Comparison of ENCODE assay signal across 1 cellular context in genomic region chr19:5908773-5909442, GRCh38.
A peak's percentile ranks its signal among the peaks of the same experiment; 100 is the strongest.
TF ChIP-seq lines count a peak whose summit lies in the region.

No MANE protein-coding gene starts in this region.

TF ChIP-seq in HepG2, 621 proteins besides CTCF, POLR2A, EP300 and RAD21 (continued from another document and continues in another):
- TF ChIP-seq ZNF775 (CRISPR knock-in tag; IDR thresholded peaks at IDR 0.05; ENCODE audit: borderline replicate concordance) = no peak
- no peak for TF ChIP-seq CBX1 (IDR thresholded peaks at IDR 0.05; ENCODE audit: low read depth)
- 0 out of 2 replicates have a peak, but pooled peaks have one; percentile 22 for TF ChIP-seq ZNF274 (CRISPR knock-in tag; IDR thresholded peaks at IDR 0.05)
- TF ChIP-seq ZNF232 (CRISPR knock-in tag; IDR thresholded peaks at IDR 0.05; ENCODE audit: borderline replicate concordance) = no peak
- no peak for TF ChIP-seq AKAP8 (CRISPR knock-in tag; IDR thresholded peaks at IDR 0.05)
- no peak for TF ChIP-seq IRF1 (CRISPR knock-in tag; IDR thresholded peaks at IDR 0.05; ENCODE audit: low read depth)
- no peak for TF ChIP-seq ZNF468 (CRISPR knock-in tag; IDR thresholded peaks at IDR 0.05)
- TF ChIP-seq CHD4 (IDR thresholded peaks at IDR 0.05; ENCODE audit: borderline replicate concordance, low read length) = no peak
- no peak for TF ChIP-seq DDIT3 (CRISPR knock-in tag; IDR thresholded peaks at IDR 0.05)
- TF ChIP-seq ELF3 (CRISPR knock-in tag; IDR thresholded peaks at IDR 0.05) = no peak
- TF ChIP-seq ATRX (CRISPR knock-in tag; IDR thresholded peaks at IDR 0.05; ENCODE audit: borderline replicate concordance) = no peak
- no peak for TF ChIP-seq MAFG (CRISPR knock-in tag; IDR thresholded peaks at IDR 0.05)
- no peak for TF ChIP-seq GLI4 (CRISPR knock-in tag; IDR thresholded peaks at IDR 0.05; ENCODE audit: borderline replicate concordance)
- TF ChIP-seq ZNF549 (CRISPR knock-in tag; IDR thresholded peaks at IDR 0.05) = no peak
- peak; percentile 33 for TF ChIP-seq MAX (IDR thresholded peaks at IDR 0.05)
- TF ChIP-seq BHLHE40 (IDR thresholded peaks at IDR 0.05; ENCODE audit: low read length) = no peak
- TF ChIP-seq STAG1 (CRISPR knock-in tag; IDR thresholded peaks at IDR 0.05) = 0 out of 2 replicates have a peak, but pooled peaks have one; percentile 14
- peak; percentile 34; the same call in 1 of the 2 replicates for TF ChIP-seq ZFX (CRISPR knock-in tag; IDR thresholded peaks at IDR 0.05; ENCODE audit: low read depth)
- TF ChIP-seq ZNF7 (CRISPR knock-in tag; IDR thresholded peaks at IDR 0.05) = no peak
- no peak for TF ChIP-seq PRPF4 (IDR thresholded peaks at IDR 0.05; ENCODE audit: low read depth, low read length, poor library complexity, severe bottlenecking)
- peak; percentile 62; the same call in 1 of the 2 replicates for TF ChIP-seq ATF3 (CRISPR knock-in tag; IDR thresholded peaks at IDR 0.05)
- TF ChIP-seq ZSCAN29 (CRISPR knock-in tag; conservative IDR thresholded peaks at IDR 0.05) = no peak
- TF ChIP-seq SRSF1 (optimal IDR thresholded peaks at IDR 0.05; ENCODE audit: low read depth, low read length) = peak; percentile 35
- TF ChIP-seq U2AF1 (optimal IDR thresholded peaks at IDR 0.05; ENCODE audit: low read depth, low read length) = no peak
- TF ChIP-seq ZBTB37 (CRISPR knock-in tag; IDR thresholded peaks at IDR 0.05) = peak; percentile 94
- TF ChIP-seq ZFYVE20 (CRISPR knock-in tag; IDR thresholded peaks at IDR 0.05; ENCODE audit: borderline replicate concordance, low read depth) = no peak
- TF ChIP-seq PBX3 (CRISPR knock-in tag; IDR thresholded peaks at IDR 0.05; ENCODE audit: borderline replicate concordance) = no peak
- TF ChIP-seq RNF2 (conservative IDR thresholded peaks at IDR 0.05; ENCODE audit: low read depth) = no peak
- TF ChIP-seq XBP1 (CRISPR knock-in tag; IDR thresholded peaks at IDR 0.05) = no peak
- TF ChIP-seq SAFB2 (CRISPR knock-in tag; IDR thresholded peaks at IDR 0.05; ENCODE audit: borderline replicate concordance, low read depth) = 0 out of 2 replicates have a peak, but pooled peaks have one; percentile 32
- TF ChIP-seq ZNF282 (IDR thresholded peaks at IDR 0.05; ENCODE audit: partially characterized antibody) = no peak
- no peak for TF ChIP-seq DR1 (CRISPR knock-in tag; IDR thresholded peaks at IDR 0.05)
- TF ChIP-seq ARID2 (CRISPR knock-in tag; IDR thresholded peaks at IDR 0.05; ENCODE audit: borderline replicate concordance) = peak; percentile 72; the same call in 1 of the 2 replicates
- TF ChIP-seq TEF (CRISPR knock-in tag; IDR thresholded peaks at IDR 0.05) = no peak
- peak; percentile 94 for TF ChIP-seq ZBTB7B (CRISPR knock-in tag; IDR thresholded peaks at IDR 0.05)
- no peak; the same call in 1 of the 2 replicates for TF ChIP-seq ZNF331 (CRISPR knock-in tag; IDR thresholded peaks at IDR 0.05)
- TF ChIP-seq CBX5 (CRISPR knock-in tag; IDR thresholded peaks at IDR 0.05; ENCODE audit: borderline replicate concordance) = no peak
- no peak for TF ChIP-seq ZNF570 (CRISPR knock-in tag; IDR thresholded peaks at IDR 0.05; ENCODE audit: borderline replicate concordance)
- TF ChIP-seq AKNA (CRISPR knock-in tag; IDR thresholded peaks at IDR 0.05; ENCODE audit: borderline replicate concordance) = no peak
- no peak for TF ChIP-seq ZNF879 (CRISPR knock-in tag; IDR thresholded peaks at IDR 0.05)
- TF ChIP-seq ZNF235 (CRISPR knock-in tag; IDR thresholded peaks at IDR 0.05; ENCODE audit: borderline replicate concordance) = peak; percentile 49; the same call in 1 of the 2 replicates
- TF ChIP-seq NAIF1 (CRISPR knock-in tag; IDR thresholded peaks at IDR 0.05; ENCODE audit: borderline replicate concordance) = no peak
- no peak for TF ChIP-seq TIGD3 (CRISPR knock-in tag; IDR thresholded peaks at IDR 0.05; ENCODE audit: borderline replicate concordance)
- no peak for TF ChIP-seq ZNF264 (CRISPR knock-in tag; IDR thresholded peaks at IDR 0.05)
- no peak for TF ChIP-seq HNF1B (CRISPR knock-in tag; IDR thresholded peaks at IDR 0.05)
- TF ChIP-seq HDAC6 (IDR thresholded peaks at IDR 0.05; ENCODE audit: low read depth, low read length) = no peak
- TF ChIP-seq ZNF414 (CRISPR knock-in tag; IDR thresholded peaks at IDR 0.05) = 0 out of 2 replicates have a peak, but pooled peaks have one; percentile 1
- TF ChIP-seq MLXIP (CRISPR knock-in tag; IDR thresholded peaks at IDR 0.05; ENCODE audit: borderline replicate concordance) = no peak
- TF ChIP-seq NR2C2 (CRISPR knock-in tag; IDR thresholded peaks at IDR 0.05; ENCODE audit: borderline replicate concordance) = no peak
